7 cellular contexts compared by ENCODE assay signal in the genomic region with DNA sequence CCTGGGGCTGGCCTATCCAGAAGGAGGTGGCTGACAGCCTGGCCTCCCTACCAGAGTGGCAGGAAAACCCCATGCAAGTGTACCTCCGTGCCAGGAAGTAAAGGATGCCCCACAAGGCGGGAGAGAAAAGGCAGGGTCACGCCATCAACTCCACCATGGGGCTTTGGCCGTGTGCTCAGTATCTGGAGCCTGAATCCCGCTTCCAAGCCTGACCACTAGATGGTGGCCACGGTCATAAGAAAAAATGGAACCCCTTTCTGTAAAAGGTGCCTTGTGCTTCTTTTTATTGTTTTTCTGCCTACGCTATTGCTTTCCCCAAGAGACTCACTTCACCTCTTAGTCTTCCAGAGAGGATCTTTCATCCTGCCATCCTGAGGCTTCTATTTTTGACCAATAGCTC.
A peak's percentile ranks its signal among the peaks of the same experiment; 100 is the strongest.
DNase-seq lines count a peak whose midpoint lies in the region; ATAC-seq and TF ChIP-seq lines count a peak whose summit lies in the region.
"Not testable (repeated sequence)": the region's sequence is repeated elsewhere in the genome, so short reads cannot be mapped to it uniquely, and the experiment has no call there.

No MANE protein-coding gene starts in this region.

- not testable (repeated sequence) for H3K36me3 Mint-ChIP-seq in activated T-helper 17 cell treated with anti-CD3 and anti-CD28 coated beads, Interleukin-2, amount 50 U/mL, for 72 hours (ENCODE audit: low read depth)

- H3K9me3 Mint-ChIP-seq in activated T-helper 17 cell treated with anti-CD3 and anti-CD28 coated beads, Interleukin-2, amount 50 U/mL, for 72 hours, result not testable (repeated sequence)

- not testable (repeated sequence) for H3K27me3 Mint-ChIP-seq in activated T-helper 17 cell treated with anti-CD3 and anti-CD28 coated beads, Interleukin-2, amount 50 U/mL, for 72 hours

- peak; percentile 83 for ATAC-seq in GM18907 (IDR thresholded peaks at IDR 0.05; ENCODE audit: unreplicated experiment)
- ATAC-seq in GM21447 (IDR thresholded peaks at IDR 0.05; ENCODE audit: unreplicated experiment), result peak; percentile 82
- ATAC-seq in HG02678 (IDR thresholded peaks at IDR 0.05; ENCODE audit: unreplicated experiment), result peak; percentile 70
- ATAC-seq in HG03060 (IDR thresholded peaks at IDR 0.05; ENCODE audit: low read depth, unreplicated experiment), result peak; percentile 80
- peak; percentile 77 for ATAC-seq in HG03460 (IDR thresholded peaks at IDR 0.05; ENCODE audit: unreplicated experiment)
- ATAC-seq in activated T-helper 17 cell treated with anti-CD3 and anti-CD28 coated beads, Interleukin-2, amount 50 U/mL, for 72 hours (replicated peaks), result peak; percentile 11
- peak; percentile 53 to 73 for ATAC-seq in lower lobe of right lung

- intact Hi-C loops in lower lobe of right lung (cut with DNase I), result not testable (repeated sequence)

- H3K9me3 ChIP-seq in lower lobe of right lung, result not testable (repeated sequence)

- not testable (repeated sequence) for TF ChIP-seq CTCF in lower lobe of right lung (IDR thresholded peaks at IDR 0.05)

- H3K4me3 ChIP-seq in lower lobe of right lung, result not testable (repeated sequence)

- H3K4me1 ChIP-seq in lower lobe of right lung, result not testable (repeated sequence)

- not testable (repeated sequence) for H3K4me1 Mint-ChIP-seq in activated T-helper 17 cell treated with anti-CD3 and anti-CD28 coated beads, Interleukin-2, amount 50 U/mL, for 72 hours

- DNase-seq in lower lobe of right lung, result not testable (repeated sequence)

- not testable (repeated sequence) for H3K27me3 ChIP-seq in lower lobe of right lung (ENCODE audit: low read depth)

- H3K36me3 ChIP-seq in lower lobe of right lung, result not testable (repeated sequence)

- not testable (repeated sequence) for H3K4me3 Mint-ChIP-seq in activated T-helper 17 cell treated with anti-CD3 and anti-CD28 coated beads, Interleukin-2, amount 50 U/mL, for 72 hours

- H3K27ac Mint-ChIP-seq in activated T-helper 17 cell treated with anti-CD3 and anti-CD28 coated beads, Interleukin-2, amount 50 U/mL, for 72 hours, result not testable (repeated sequence)

- not testable (repeated sequence) for H3K27ac ChIP-seq in lower lobe of right lung

Comparison
In these comparisons a context has a peak if more than half of its experiments do, and no peak if none do; other contexts are left out.
1. ATAC-seq: peak in every context shown above with its lines; median percentile 83 in GM18907; 82 in GM21447; 80 in HG03060; 77 in HG03460; 70 in HG02678; 63 in lower lobe of right lung; 11 in activated T-helper 17 cell treated with anti-CD3 and anti-CD28 coated beads, Interleukin-2, amount 50 U/mL, for 72 hours.